Comparison of ENCODE assay signal across 9 cellular contexts in the genomic region with DNA sequence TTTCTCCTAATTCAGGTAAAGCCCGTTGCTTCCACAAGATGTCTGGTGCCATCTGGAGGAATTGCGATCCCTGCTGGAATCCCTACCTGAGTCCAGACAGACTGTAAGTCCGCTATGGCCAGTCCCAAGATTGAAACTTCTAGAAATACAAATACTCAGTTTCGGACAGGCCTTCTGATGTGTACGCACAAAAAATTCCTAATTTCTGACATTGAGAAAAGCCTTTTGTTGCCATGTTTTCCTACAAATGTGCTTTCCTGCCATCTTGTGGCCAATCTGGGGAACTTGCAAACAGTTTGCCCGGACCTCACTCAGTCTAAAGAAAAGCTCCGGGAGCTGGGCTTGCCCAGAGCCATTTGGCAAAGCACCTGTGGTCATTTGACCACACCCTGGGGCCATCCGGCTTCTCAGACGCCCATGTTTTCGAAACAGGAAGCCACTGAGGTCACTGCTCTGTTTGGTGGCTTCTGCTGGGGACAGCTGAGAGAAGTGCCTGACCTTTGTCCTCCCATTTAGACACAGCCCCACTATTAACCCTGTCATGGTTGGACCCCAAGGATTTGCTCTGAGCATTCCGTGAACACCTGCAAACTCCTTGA.
A peak's percentile ranks its signal among the peaks of the same experiment; 100 is the strongest.
DNase-seq lines count a peak whose midpoint lies in the region; TF ChIP-seq lines count a peak whose summit lies in the region.
"Had no signal": no experiment of that assay in that cellular context is flagged by ENCODE, and none has a peak within 500 bp of the region (broad histone marks: within the 10 kb centered on the region; RNA-seq: fewer than 3 reads in every experiment).

No MANE protein-coding gene starts in this region.

- no peak overlapping the region for H3K27ac ChIP-seq in HUES64 (ENCODE audit: low read depth, low read length)
- peak overlapping the region in 1 of 4 donors; percentile 49 for H3K27ac ChIP-seq in Peyer's patch

- CTCF ChIA-PET in Calu3 (lab: Charles Lee): interaction anchor here (0.6 to 0.9 kb wide), 8 partner anchors 8 to 227 kb away, joined by 3 to 6 read pairs (median 3); no protein-coding TSS in a partner anchor

- intact Hi-C loops in Calu3 (cut with micrococcal nuclease; ENCODE audit: unreplicated experiment): loop anchor here (5.0 kb wide), 1 partner anchor 226 kb away; no protein-coding TSS in a partner anchor
- intact Hi-C loops in activated T-helper 1 cell treated with anti-CD3 and anti-CD28 coated beads, Interleukin-12 subunit alpha, Interleukin-12 subunit beta, Interleukin-2, Interleukin-4 antibody, amounts not matched to agents 30 ng/mL and 10 ng/mL and 1 ng/mL, durations not matched to agents 14 hours and 24 hours and 36 hours (cut with micrococcal nuclease): loop anchor here (1.0 to 10.0 kb wide), 4 partner anchors 170 to 648 kb away; no protein-coding TSS in a partner anchor

- DNase-seq in Calu3: peak; percentile 51
- DNase-seq in GM20000 (ENCODE audit: low spot score): peak; percentile 73
- DNase-seq in Peyer's patch: peak; percentile 37 to 86 (median 71)
- peak; percentile 32 for DNase-seq in activated T-helper 1 cell treated with anti-CD3 and anti-CD28 coated beads, Interleukin-12 subunit alpha, Interleukin-12 subunit beta, Interleukin-2, Interleukin-4 antibody, amounts not matched to agents 30 ng/mL and 10 ng/mL and 1 ng/mL, durations not matched to agents 14 hours and 24 hours and 36 hours (ENCODE audit: low spot score)
- DNase-seq in fibroblast of the conjunctiva (ENCODE audit: low read depth): peak; percentile 62
- DNase-seq in nephron progenitor cell: peak; percentile 57
- no peak for DNase-seq in type B pancreatic cell (ENCODE audit: extremely low spot score, unreplicated experiment)

- no peaks in the 10 kb centered on the region for H3K9me3 Mint-ChIP-seq in Calu3 (ENCODE audit: low read depth, unreplicated experiment)
- no peaks in the 10 kb centered on the region for H3K9me3 Mint-ChIP-seq in activated T-helper 1 cell treated with anti-CD3 and anti-CD28 coated beads, Interleukin-12 subunit alpha, Interleukin-12 subunit beta, Interleukin-2, Interleukin-4 antibody, amounts not matched to agents 30 ng/mL and 10 ng/mL and 1 ng/mL, durations not matched to agents 14 hours and 24 hours and 36 hours
- no peaks in the 10 kb centered on the region for H3K9me3 Mint-ChIP-seq in nephron progenitor cell
- H3K9me3 Mint-ChIP-seq in type B pancreatic cell: no peaks in the 10 kb centered on the region

- H3K4me3 Mint-ChIP-seq in Calu3 (ENCODE audit: low read depth, unreplicated experiment): no peak overlapping the region
- no peak overlapping the region for H3K4me3 Mint-ChIP-seq in activated T-helper 1 cell treated with anti-CD3 and anti-CD28 coated beads, Interleukin-12 subunit alpha, Interleukin-12 subunit beta, Interleukin-2, Interleukin-4 antibody, amounts not matched to agents 30 ng/mL and 10 ng/mL and 1 ng/mL, durations not matched to agents 14 hours and 24 hours and 36 hours
- no peak overlapping the region for H3K4me3 Mint-ChIP-seq in nephron progenitor cell
- H3K4me3 Mint-ChIP-seq in type B pancreatic cell: peak overlapping the region; percentile 25
- H3K4me3 Mint-ChIP-seq: activated naive CD8-positive, alpha-beta T cell had no signal

- H3K27ac Mint-ChIP-seq in Calu3 (ENCODE audit: unreplicated experiment) (no peak overlapping the region), nephron progenitor cell (no peak overlapping the region), type B pancreatic cell (peak overlapping the region; percentile 72)
- H3K27ac Mint-ChIP-seq in activated T-helper 1 cell treated with anti-CD3 and anti-CD28 coated beads, Interleukin-12 subunit alpha, Interleukin-12 subunit beta, Interleukin-2, Interleukin-4 antibody, amounts not matched to agents 30 ng/mL and 10 ng/mL and 1 ng/mL, durations not matched to agents 14 hours and 24 hours and 36 hours: no peak overlapping the region
- H3K27ac Mint-ChIP-seq: activated naive CD8-positive, alpha-beta T cell had no signal

- BruUV-seq in Calu3 (replicated peaks; lab: Mats Ljungman, UMichigan): no TSS peak

- no peaks in the 10 kb centered on the region for H3K36me3 Mint-ChIP-seq in Calu3 (ENCODE audit: insufficient read depth, unreplicated experiment)
- no peaks in the 10 kb centered on the region for H3K36me3 Mint-ChIP-seq in activated T-helper 1 cell treated with anti-CD3 and anti-CD28 coated beads, Interleukin-12 subunit alpha, Interleukin-12 subunit beta, Interleukin-2, Interleukin-4 antibody, amounts not matched to agents 30 ng/mL and 10 ng/mL and 1 ng/mL, durations not matched to agents 14 hours and 24 hours and 36 hours (ENCODE audit: low read depth)
- no peaks in the 10 kb centered on the region for H3K36me3 Mint-ChIP-seq in nephron progenitor cell (ENCODE audit: low read depth)
- no peaks in the 10 kb centered on the region for H3K36me3 Mint-ChIP-seq in type B pancreatic cell
- H3K36me3 Mint-ChIP-seq: activated naive CD8-positive, alpha-beta T cell had no signal

- H3K4me3 ChIP-seq in HUES64 (ENCODE audit: low read length) (peak overlapping the region; percentile 32; the same call in 1 of the 2 replicates), Peyer's patch (peak overlapping the region in 1 of 4 donors; percentile 32)

- H3K4me1 ChIP-seq in HUES64 (ENCODE audit: insufficient read depth, low read length): no peaks in the 10 kb centered on the region
- peaks cover 0 to 3% (median 0%) of the 10 kb centered on the region in 4 donors for H3K4me1 ChIP-seq in Peyer's patch

- no peak overlapping the region for H3K9ac ChIP-seq in HUES64 (ENCODE audit: low read depth, low read length)

- TF ChIP-seq CTCF in Calu3 (IDR thresholded peaks at IDR 0.05; ENCODE audit: unreplicated experiment) (peak; percentile 41), GM20000 (IDR thresholded peaks at IDR 0.05; ENCODE audit: extremely low read depth, missing control alignments) (peak; percentile 66), Peyer's patch (IDR thresholded peaks at IDR 0.05) (peak; percentile 62 to 89 (median 82)), nephron progenitor cell (IDR thresholded peaks at IDR 0.05) (peak; percentile 84), type B pancreatic cell (conservative IDR thresholded peaks at IDR 0.05) (peak; percentile 95)

- no peak for TF ChIP-seq POLR2A in Peyer's patch (IDR thresholded peaks at IDR 0.05)

- 33% methylated on average over 11 of the region's 11 CpGs for WGBS in HUES64

- H3K27me3 Mint-ChIP-seq in Calu3 (ENCODE audit: unreplicated experiment) (no peaks in the 10 kb centered on the region), nephron progenitor cell (ENCODE audit: low read depth, poor library complexity) (peaks cover 7% of the 10 kb centered on the region), type B pancreatic cell (peaks cover 4% of the 10 kb centered on the region)
- H3K27me3 Mint-ChIP-seq in activated T-helper 1 cell treated with anti-CD3 and anti-CD28 coated beads, Interleukin-12 subunit alpha, Interleukin-12 subunit beta, Interleukin-2, Interleukin-4 antibody, amounts not matched to agents 30 ng/mL and 10 ng/mL and 1 ng/mL, durations not matched to agents 14 hours and 24 hours and 36 hours (ENCODE audit: insufficient read depth): peaks cover 16% of the 10 kb centered on the region

- H3K27me3 ChIP-seq in HUES64 (ENCODE audit: insufficient read depth, low read length): no peaks in the 10 kb centered on the region
- H3K27me3 ChIP-seq in Peyer's patch: no peaks in the 10 kb centered on the region

- H3K36me3 ChIP-seq in HUES64 (ENCODE audit: insufficient read depth, low read length) (no peaks in the 10 kb centered on the region), Peyer's patch (no peaks in the 10 kb centered on the region)

- H3K9me3 ChIP-seq in HUES64 (ENCODE audit: insufficient read depth, low read depth, low read length): no peaks in the 10 kb centered on the region
- H3K9me3 ChIP-seq in Peyer's patch: no peaks in the 10 kb centered on the region

- H3K4me1 Mint-ChIP-seq in Calu3 (ENCODE audit: low read depth, unreplicated experiment) (no peaks in the 10 kb centered on the region), nephron progenitor cell (peaks cover 41% of the 10 kb centered on the region), type B pancreatic cell (ENCODE audit: unreplicated experiment) (peaks cover 13% of the 10 kb centered on the region)
- H3K4me1 Mint-ChIP-seq in activated T-helper 1 cell treated with anti-CD3 and anti-CD28 coated beads, Interleukin-12 subunit alpha, Interleukin-12 subunit beta, Interleukin-2, Interleukin-4 antibody, amounts not matched to agents 30 ng/mL and 10 ng/mL and 1 ng/mL, durations not matched to agents 14 hours and 24 hours and 36 hours (ENCODE audit: low read depth): no peaks in the 10 kb centered on the region

Comparison
In these comparisons a context has a peak if more than half of its experiments do, and no peak if none do; other contexts are left out.
1. CTCF ChIP-seq: peak in every context shown above with its lines; median percentile 95 in type B pancreatic cell; 84 in nephron progenitor cell; 82 in Peyer's patch; 66 in GM20000; 41 in Calu3.